In the genomic region with DNA sequence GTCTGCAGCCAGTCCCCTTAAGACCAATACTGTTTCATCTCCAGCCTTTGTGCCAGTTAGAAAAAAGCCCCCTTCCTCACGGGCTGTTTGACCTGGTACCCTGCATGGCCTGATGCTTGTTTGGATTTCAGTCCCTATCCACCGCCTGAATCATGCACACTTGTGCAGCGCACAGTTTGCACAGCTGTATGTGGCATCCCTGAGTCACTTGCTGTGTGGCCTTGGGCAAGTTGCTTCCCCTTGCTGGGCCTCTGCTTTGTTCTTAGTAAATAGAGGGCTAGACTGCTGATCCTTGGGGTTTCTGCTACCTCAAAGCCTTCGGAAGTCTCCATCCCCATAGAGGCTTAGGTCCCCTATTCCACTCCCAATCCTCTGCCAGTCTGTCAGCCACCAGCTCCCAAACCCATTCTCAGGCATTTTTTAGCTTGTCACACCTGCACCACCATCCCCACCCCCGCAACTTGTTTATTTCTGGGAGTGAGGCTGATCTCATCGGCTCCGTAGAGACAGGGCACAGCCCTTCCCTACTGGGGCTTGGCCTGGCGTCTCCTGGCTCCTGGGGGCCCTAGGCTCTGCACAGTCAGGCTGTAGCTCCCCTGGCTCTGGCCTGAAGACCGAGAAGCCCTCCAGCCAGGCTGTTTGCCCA, we compare ENCODE assay signal across 15 cellular contexts. TPM values are rescaled to one million over a fixed set of nuclear protein-coding genes. Genes with fewer than 3 reads are reported as not detected.
DNase-seq lines count a peak whose midpoint lies in the region; ATAC-seq and TF ChIP-seq lines count a peak whose summit lies in the region.
"Had no signal": no experiment of that assay in that cellular context is flagged by ENCODE, and none has a peak within 500 bp of the region (broad histone marks: within the 10 kb centered on the region; RNA-seq: fewer than 3 reads in every experiment).

No MANE protein-coding gene starts in this region.

- H3K36me3 ChIP-seq in Panc1 (ENCODE audit: control insufficient read depth, insufficient read depth, low read length), result no peaks in the 10 kb centered on the region
- H3K36me3 ChIP-seq: gastrocnemius medialis, neutrophil had no signal

- H3K4me1 ChIP-seq in Panc1 (ENCODE audit: control insufficient read depth, insufficient read depth, low read length), result peaks cover 72% of the 10 kb centered on the region

- no peak overlapping the region for H3K4me3 ChIP-seq in Panc1 (ENCODE audit: low read depth in 2 of 2, low read length in 2 of 2)
- H3K4me3 ChIP-seq: gastrocnemius medialis had no signal

- H3K27ac Mint-ChIP-seq in HFFc6, result peak overlapping the region; percentile 62; the same call in 1 of the 2 replicates
- H3K27ac Mint-ChIP-seq in progenitor cell of endocrine pancreas, result peak overlapping the region; percentile 83
- H3K27ac Mint-ChIP-seq: activated naive CD4-positive, alpha-beta T cell treated with anti-CD3 and anti-CD28 coated beads, Interleukin-2, amount 50 U/mL, for 24 hours had no signal

- no TSS peak for BruUV-seq in Panc1 (replicated peaks; lab: Mats Ljungman, UMichigan)

- in situ Hi-C loops in Panc1 (cut with HindIII; ENCODE audit: low pct_unique_long_range_greater_than_20kb, low sequenced_read_pairs), result no loop called here

- H3K9me3 Mint-ChIP-seq in HFFc6 (no peaks in the 10 kb centered on the region), progenitor cell of endocrine pancreas (ENCODE audit: low read depth) (no peaks in the 10 kb centered on the region)
- H3K9me3 Mint-ChIP-seq: activated naive CD4-positive, alpha-beta T cell treated with anti-CD3 and anti-CD28 coated beads, Interleukin-2, amount 50 U/mL, for 24 hours had no signal

- POLR2A ChIA-PET in Panc1 (lab: Charles Lee), result no interaction called here

- peak; percentile 27 for ATAC-seq in Panc1
- ATAC-seq in GM18498 (IDR thresholded peaks at IDR 0.05; ENCODE audit: unreplicated experiment), result no peak
- ATAC-seq: gastrocnemius medialis had no signal

- H3K4me1 Mint-ChIP-seq in HFFc6 (ENCODE audit: low read depth) (peaks cover 87% of the 10 kb centered on the region), progenitor cell of endocrine pancreas (ENCODE audit: low read depth) (peaks cover 4% of the 10 kb centered on the region)
- H3K4me1 Mint-ChIP-seq: activated naive CD4-positive, alpha-beta T cell treated with anti-CD3 and anti-CD28 coated beads, Interleukin-2, amount 50 U/mL, for 24 hours had no signal

- H3K27ac ChIP-seq in Panc1 (ENCODE audit: low read length) (peak overlapping the region; percentile 75), epithelial cell of prostate (peak overlapping the region; percentile 84)
- H3K27ac ChIP-seq: gastrocnemius medialis, neutrophil had no signal

- CTCF ChIA-PET in Panc1 (lab: Charles Lee), result interaction anchor here (0.6 kb wide), 2 partner anchors 61 to 830 kb away, joined by 3 to 4 read pairs; no protein-coding TSS in a partner anchor

- no peaks in the 10 kb centered on the region for H3K27me3 ChIP-seq in Panc1 (ENCODE audit: control insufficient read depth, insufficient read depth, low read length)
- H3K27me3 ChIP-seq: gastrocnemius medialis, neutrophil had no signal

- H3K27me3 Mint-ChIP-seq in HFFc6 (ENCODE audit: insufficient read depth), result peaks cover 4% of the 10 kb centered on the region
- H3K27me3 Mint-ChIP-seq in progenitor cell of endocrine pancreas, result peaks cover 44% of the 10 kb centered on the region
- H3K27me3 Mint-ChIP-seq: activated naive CD4-positive, alpha-beta T cell treated with anti-CD3 and anti-CD28 coated beads, Interleukin-2, amount 50 U/mL, for 24 hours had no signal

- H3K4me3 Mint-ChIP-seq in HFFc6 (peak overlapping the region; percentile 32; the same call in 1 of the 2 replicates), progenitor cell of endocrine pancreas (ENCODE audit: low read depth) (no peak overlapping the region)
- H3K4me3 Mint-ChIP-seq: activated naive CD4-positive, alpha-beta T cell treated with anti-CD3 and anti-CD28 coated beads, Interleukin-2, amount 50 U/mL, for 24 hours had no signal

- H3K36me3 Mint-ChIP-seq in HFFc6 (ENCODE audit: low read depth) (peaks cover 4% of the 10 kb centered on the region), progenitor cell of endocrine pancreas (ENCODE audit: insufficient read depth) (no peaks in the 10 kb centered on the region)
- H3K36me3 Mint-ChIP-seq: activated naive CD4-positive, alpha-beta T cell treated with anti-CD3 and anti-CD28 coated beads, Interleukin-2, amount 50 U/mL, for 24 hours had no signal

- no peak for TF ChIP-seq CTCF in HFFc6 (IDR thresholded peaks at IDR 0.05)
- TF ChIP-seq CTCF in Panc1 (IDR thresholded peaks at IDR 0.05), result no peak
- no peak for TF ChIP-seq CTCF in progenitor cell of endocrine pancreas (IDR thresholded peaks at IDR 0.05; ENCODE audit: unreplicated experiment)

- intact Hi-C loops in Panc1 (cut with micrococcal nuclease; ENCODE audit: unreplicated experiment), result no loop called here

- no peaks in the 10 kb centered on the region for H3K9me3 ChIP-seq in Panc1 (ENCODE audit: control insufficient read depth, insufficient read depth, low read depth, low read length)
- H3K9me3 ChIP-seq: gastrocnemius medialis, neutrophil had no signal

- no peak for DNase-seq in HFFc6
- DNase-seq in Panc1 (ENCODE audit: low read depth, low spot score), result no peak
- DNase-seq in epithelial cell of prostate (ENCODE audit: low read depth, low spot score), result peak; percentile 31
- no peak for DNase-seq in progenitor cell of endocrine pancreas (ENCODE audit: low spot score, unreplicated experiment)
- DNase-seq in NOMO-1 treated with DMSO at 0.1 percent for 48 hours (lab: John Stamatoyannopoulos, UW; ENCODE audit: unreplicated experiment), result no peak
- no peak for DNase-seq in 8988T
- DNase-seq: activated CD4-positive, alpha-beta T cell treated with anti-CD3 and anti-CD28 coated beads, Interleukin-2, amount 50 U/mL, for 4 hours; cortex of kidney; gastrocnemius medialis; stimulated activated CD4-positive, alpha-beta T cell treated with anti-CD3 and anti-CD28 coated beads, Interleukin-2, amount 100 ng/mL, for 24 hours; stimulated activated naive CD4-positive, alpha-beta T cell had no signal

RNA-seq across cellular contexts. Expression of a gene that starts 8.8 kb away (rescaled TPM):
- total RNA-seq in HFFc6 (2021; fragmentation: NEBNext Ultra II Directional; extraction: Animal tissue kit (Norgen Biotek cat#: 25700)), result 1 to 10 TPM; 2.3 to 3.7 (median 2.8) TPM
- total RNA-seq in Panc1 (2021; ENCODE audit: unreplicated experiment) (51.5 TPM), progenitor cell of endocrine pancreas (0.07 and 0.20 TPM in 2 replicates)
- 30.3 TPM for polyA plus RNA-seq in Panc1 (2012; ENCODE audit: insufficient read length)
- total RNA-seq: T-helper 1 cell treated with Interleukin-12 subunit alpha and Interleukin-12 subunit beta and Interleukin-4 antibody, amounts not matched to agents 30 ng/mL and 1 ng/mL, for 36 hours had no signal

RNA-seq across cellular contexts. Expression of a gene that starts 50.0 kb away (rescaled TPM):
- total RNA-seq in HFFc6 (2021; fragmentation: NEBNext Ultra II Directional; extraction: Animal tissue kit (Norgen Biotek cat#: 25700)), result 100 to 1,000 TPM in 2 of 6 experiments, 10 to 100 TPM in 4; 62.7 to 379 (median 67.5) TPM
- 16.8 TPM for total RNA-seq in Panc1 (2021; ENCODE audit: unreplicated experiment)
- polyA plus RNA-seq in Panc1 (2012; ENCODE audit: insufficient read length), result 19.1 TPM
- total RNA-seq in progenitor cell of endocrine pancreas, result 11.6 and 18.2 TPM in 2 replicates

Comparison
In these comparisons a context has a peak if more than half of its experiments do, and no peak if none do; other contexts are left out.
1. RNA of a gene that starts 8.8 kb away (total RNA-seq): 51.5 TPM in Panc1 (single experiment); 2.3 to 3.7 TPM in HFFc6 and 0.07 to 0.20 TPM in progenitor cell of endocrine pancreas; every median in the first group is over 10 times any median in the second.